2 cellular contexts compared by ENCODE assay signal in the genomic region with DNA sequence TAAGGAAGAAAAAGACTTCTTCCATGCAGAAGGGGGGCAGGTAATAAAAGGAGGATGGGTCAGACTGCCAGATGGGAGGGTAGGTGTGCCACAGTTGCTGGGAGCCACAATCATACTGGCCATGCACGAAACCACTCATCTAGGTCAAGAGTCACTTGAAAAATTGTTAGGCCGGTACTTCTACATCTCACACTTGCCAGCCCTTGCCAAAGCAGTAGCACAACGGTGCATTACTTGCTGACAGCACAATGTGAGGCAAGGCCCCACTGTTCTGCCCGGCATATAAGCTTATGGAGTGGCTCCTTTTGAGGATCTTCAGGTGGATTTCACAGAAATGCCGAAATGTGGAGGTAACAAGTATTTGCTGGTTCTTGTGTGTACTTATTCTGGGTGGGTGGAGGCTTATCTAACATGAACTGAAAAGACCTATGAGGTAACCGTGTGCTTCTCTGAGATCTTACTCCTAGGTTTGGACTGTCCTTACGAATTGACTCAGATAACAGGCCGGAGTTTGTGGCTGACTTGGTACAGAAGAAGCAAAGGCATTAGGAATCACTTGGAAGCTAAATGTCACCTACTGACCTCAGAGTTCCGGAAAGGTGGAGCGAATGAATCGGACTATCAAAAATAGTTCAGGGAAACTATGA. TPM values are rescaled to one million over a fixed set of nuclear protein-coding genes. Genes with fewer than 3 reads are reported as not detected.
"Had no signal": no experiment of that assay in that cellular context is flagged by ENCODE, and none has a peak within 500 bp of the region (broad histone marks: within the 10 kb centered on the region; RNA-seq: fewer than 3 reads in every experiment).

No MANE protein-coding gene starts in this region.

RNA-seq across cellular contexts. Expression of a gene that starts 48.9 kb away (rescaled TPM):
- total RNA-seq: activated naive CD8-positive, alpha-beta T cell treated with anti-CD3 and anti-CD28 coated beads, Interleukin-2, amount 10 ng/mL, durations not matched to agents 7 days and 5 days; activated T-cell treated with anti-CD3 and anti-CD28 coated beads, Interleukin-2, amount 50 U/mL, for 72 hours had no signal
